14 cellular contexts compared by ENCODE assay signal in the genomic region with DNA sequence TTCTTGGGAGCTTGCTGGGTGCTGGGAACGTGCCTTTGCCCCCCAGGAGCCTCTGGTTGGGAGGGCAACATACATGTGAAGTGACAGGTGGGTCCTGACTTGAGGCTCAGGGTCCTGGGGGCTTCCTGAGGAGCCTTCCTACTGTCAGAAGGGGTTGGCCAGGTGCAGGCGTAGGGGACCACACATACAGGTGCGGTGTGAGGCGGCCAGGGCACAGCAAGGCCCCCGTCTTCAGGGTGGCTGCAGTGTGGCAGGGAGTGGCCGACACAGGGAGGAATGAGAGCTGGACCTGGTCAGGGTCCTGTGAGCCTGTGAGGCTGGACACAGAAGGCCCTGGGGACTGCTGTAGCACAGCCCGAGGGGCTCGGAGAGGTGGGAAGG.
"Had no signal": no experiment of that assay in that cellular context is flagged by ENCODE, and none has a peak within 500 bp of the region (broad histone marks: within the 10 kb centered on the region; RNA-seq: fewer than 3 reads in every experiment).

No MANE protein-coding gene starts in this region.

- H3K27me3 ChIP-seq: sigmoid colon, spleen had no signal

- H3K27ac Mint-ChIP-seq: activated CD8-positive, alpha-beta T cell treated with anti-CD3 and anti-CD28 coated beads for 36 hours had no signal

- H3K4me1 ChIP-seq: left ventricle myocardium inferior, sigmoid colon had no signal

- DNase-seq: activated CD4-positive, alpha-beta T cell treated with anti-CD3 and anti-CD28 coated beads for 1 hour; activated CD8-positive, alpha-beta T cell treated with anti-CD3 and anti-CD28 coated beads for 36 hours; activated T-cell treated with anti-CD3 and anti-CD28 coated beads, Interleukin-2, amount 50 U/mL, for 4 hours; anterior cingulate cortex; foreskin fibroblast; glutamatergic neuron; hypothalamus; kidney; left ventricle myocardium inferior; sigmoid colon; spleen; T1000 had no signal

- H3K27me3 Mint-ChIP-seq: activated CD8-positive, alpha-beta T cell treated with anti-CD3 and anti-CD28 coated beads for 36 hours had no signal

- ATAC-seq: activated CD8-positive, alpha-beta T cell treated with anti-CD3 and anti-CD28 coated beads for 36 hours; activated T-cell treated with anti-CD3 and anti-CD28 coated beads, Interleukin-2, amount 50 U/mL, for 4 hours had no signal

- H3K4me3 ChIP-seq: left ventricle myocardium inferior, sigmoid colon, SK-N-MC, spleen had no signal

- FAIRE-seq: bronchial epithelial cell, kidney had no signal

- H3K9me3 Mint-ChIP-seq: activated CD8-positive, alpha-beta T cell treated with anti-CD3 and anti-CD28 coated beads for 36 hours; activated T-cell treated with anti-CD3 and anti-CD28 coated beads, Interleukin-2, amount 50 U/mL, for 4 hours had no signal

- H3K4me3 Mint-ChIP-seq: activated CD8-positive, alpha-beta T cell treated with anti-CD3 and anti-CD28 coated beads for 36 hours; activated T-cell treated with anti-CD3 and anti-CD28 coated beads, Interleukin-2, amount 50 U/mL, for 4 hours had no signal

- H3K9me3 ChIP-seq: left ventricle myocardium inferior, sigmoid colon, spleen had no signal

- H3K27ac ChIP-seq: left ventricle myocardium inferior, sigmoid colon, SK-N-MC, spleen had no signal
